In the genomic region with DNA sequence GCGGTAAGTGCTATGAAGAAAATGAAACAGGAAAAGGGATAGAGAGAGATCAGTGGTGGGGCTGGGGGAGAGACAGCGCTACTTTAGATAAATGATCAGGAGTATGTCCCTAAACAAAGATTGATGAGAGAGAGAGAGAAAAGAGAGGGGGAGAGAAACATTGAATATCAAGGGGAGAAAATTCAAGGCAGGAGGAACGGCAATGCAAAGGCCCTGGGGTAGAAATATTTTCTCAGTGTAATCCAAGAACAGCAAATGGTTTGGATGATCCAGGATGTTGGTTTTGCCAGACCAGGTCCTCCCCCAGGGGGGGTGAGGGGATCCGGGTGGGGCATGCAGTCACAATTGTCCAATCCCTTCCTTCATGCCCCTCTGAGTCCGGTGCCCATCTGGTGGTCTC, we compare ENCODE assay signal across 2 cellular contexts.
TF ChIP-seq lines count a peak whose summit lies in the region.

No MANE protein-coding gene starts in this region.

TF ChIP-seq in HEK293, 187 proteins besides CTCF, POLR2A, EP300 and RAD21:
- TF ChIP-seq ZNF623 (tag by site-specific recombination; IDR thresholded peaks at IDR 0.05): peak; percentile 95
- TF ChIP-seq ZNF664 (tag by site-specific recombination; IDR thresholded peaks at IDR 0.05): no peak

TF ChIP-seq in H1, 55 proteins besides CTCF, POLR2A, EP300 and RAD21:
- TF ChIP-seq KDM1A (IDR thresholded peaks at IDR 0.05; ENCODE audit: borderline replicate concordance, low read length): peak; percentile 55; the same call in 1 of the 2 replicates
- no peak for TF ChIP-seq E2F6 (IDR thresholded peaks at IDR 0.05)
